ENCODE assay signal across 8 cellular contexts in genomic region chr13:113947321-113948033, GRCh38. TPM values are rescaled to one million over a fixed set of nuclear protein-coding genes. Genes with fewer than 3 reads are reported as not detected.
DNase-seq lines count a peak whose midpoint lies in the region; ATAC-seq and TF ChIP-seq lines count a peak whose summit lies in the region.

No MANE protein-coding gene starts in this region.

- peak overlapping the region in 3 of 4 donors; percentile 31 to 55 (median 42) for H3K27ac ChIP-seq in gastroesophageal sphincter
- H3K27ac ChIP-seq in naive thymus-derived CD4-positive, alpha-beta T cell (ENCODE audit: low read depth, low read length), result no peak overlapping the region

- peak in 3 of 4 experiments; percentile 86 to 87 (median 86) for TF ChIP-seq CTCF in gastroesophageal sphincter (IDR thresholded peaks at IDR 0.05)

- TF ChIP-seq EP300 in gastroesophageal sphincter (IDR thresholded peaks at IDR 0.05), result no peak

- peak; percentile 16 for DNase-seq in GF-D8 (lab: John Stamatoyannopoulos, UW)
- DNase-seq in SHP77 (lab: John Stamatoyannopoulos, UW), result peak; percentile 33 to 54
- peak; percentile 22 for DNase-seq in renal cortical epithelial cell (ENCODE audit: low read depth)
- DNase-seq in GM19240 (ENCODE audit: insufficient read length, low spot score), result no peak
- DNase-seq in AML-193 (lab: John Stamatoyannopoulos, UW), result no peak
- no peak for DNase-seq in naive thymus-derived CD4-positive, alpha-beta T cell

- H3K4me3 ChIP-seq in gastroesophageal sphincter, result no peak overlapping the region
- H3K4me3 ChIP-seq in naive thymus-derived CD4-positive, alpha-beta T cell (ENCODE audit: low read length), result no peak overlapping the region

- POLR2A ChIA-PET in naive thymus-derived CD4-positive, alpha-beta T cell (lab: Charles Lee), result interaction anchor here (0.6 kb wide), 1 partner anchor 176 kb away, joined by 3 read pairs; no protein-coding TSS in a partner anchor

- H3K9me3 Mint-ChIP-seq in naive thymus-derived CD4-positive, alpha-beta T cell, result peaks cover 0 to 2% (median 0%) of the 10 kb centered on the region in 11 donors

- intact Hi-C loops in naive thymus-derived CD4-positive, alpha-beta T cell (cut with micrococcal nuclease), result no loop called here

- H3K4me1 ChIP-seq in gastroesophageal sphincter, result peaks cover 0 to 32% (median 8%) of the 10 kb centered on the region in 3 donors
- no peaks in the 10 kb centered on the region for H3K4me1 ChIP-seq in naive thymus-derived CD4-positive, alpha-beta T cell (ENCODE audit: control insufficient read depth in 2 of 2, insufficient read depth in 2 of 2, low read length in 2 of 2)

- CTCF ChIA-PET in naive thymus-derived CD4-positive, alpha-beta T cell (lab: Charles Lee), result no interaction called here

- H3K36me3 ChIP-seq in gastroesophageal sphincter, result no peaks in the 10 kb centered on the region
- peaks cover 0 to 12% (median 0%) of the 10 kb centered on the region in 3 experiments for H3K36me3 ChIP-seq in naive thymus-derived CD4-positive, alpha-beta T cell (ENCODE audit: control insufficient read depth in 2 of 3, insufficient read depth in 3 of 3, low read length in 3 of 3)

- H3K9me3 ChIP-seq in gastroesophageal sphincter, result no peaks in the 10 kb centered on the region
- H3K9me3 ChIP-seq in naive thymus-derived CD4-positive, alpha-beta T cell (ENCODE audit: control insufficient read depth in 2 of 3, low read length in 3 of 3), result no peaks in the 10 kb centered on the region

- peak; percentile 52 for ATAC-seq in gastroesophageal sphincter
- no peak for ATAC-seq in GM21723 (IDR thresholded peaks at IDR 0.05; ENCODE audit: unreplicated experiment)
- no peak for ATAC-seq in naive thymus-derived CD4-positive, alpha-beta T cell

- peak overlapping the region in 2 of 9 donors; percentile 65 to 66 for H3K27ac Mint-ChIP-seq in naive thymus-derived CD4-positive, alpha-beta T cell

- peak overlapping the region in 1 of 10 donors; percentile 36 for H3K4me3 Mint-ChIP-seq in naive thymus-derived CD4-positive, alpha-beta T cell

- 47% methylated on average over 3 of the region's 17 CpGs; no CpG with 5 or more reads in 1 of the 2 donors for WGBS in gastroesophageal sphincter (ENCODE audit: low coverage in 1 of 2), 2 donors

- H3K27me3 Mint-ChIP-seq in naive thymus-derived CD4-positive, alpha-beta T cell, result no peaks in the 10 kb centered on the region

- H3K27me3 ChIP-seq in gastroesophageal sphincter, result no peaks in the 10 kb centered on the region
- no peaks in the 10 kb centered on the region for H3K27me3 ChIP-seq in naive thymus-derived CD4-positive, alpha-beta T cell (ENCODE audit: control insufficient read depth in 2 of 2, insufficient read depth in 2 of 2, low read length in 2 of 2)

- TF ChIP-seq POLR2A in gastroesophageal sphincter (IDR thresholded peaks at IDR 0.05), result no peak

- H3K36me3 Mint-ChIP-seq in naive thymus-derived CD4-positive, alpha-beta T cell, result peaks cover 0 to 7% (median 0%) of the 10 kb centered on the region in 5 donors

- peaks cover 3 to 21% (median 11%) of the 10 kb centered on the region in 7 donors for H3K4me1 Mint-ChIP-seq in naive thymus-derived CD4-positive, alpha-beta T cell

RNA-seq across cellular contexts. Expression of gene C13orf46, which starts 26.4 kb away (rescaled TPM):
- 1 to 10 TPM in 2 of 4 donors, under 1 TPM in 1, not detected in 1; 0.31 to 6.6 (median 5.9) TPM for total RNA-seq in gastroesophageal sphincter
- total RNA-seq in renal cortical epithelial cell, result 0.65 TPM in 1 of 2 replicates, not detected in the other
- 10 to 100 TPM in 4 of 5 experiments, 1 to 10 TPM in 1; 8.0 to 27.0 (median 19.1) TPM for total RNA-seq in naive thymus-derived CD4-positive, alpha-beta T cell
- 1 to 10 TPM; 1.3 to 1.4 TPM for polyA plus RNA-seq in naive thymus-derived CD4-positive, alpha-beta T cell

Comparison
In these comparisons a context has a peak if more than half of its experiments do, and no peak if none do; other contexts are left out.
1. DNase-seq: peak in GF-D8 (single experiment), SHP77 (2 of 2) and renal cortical epithelial cell (single experiment); none in GM19240 (single experiment), AML-193 (0 of 2) and naive thymus-derived CD4-positive, alpha-beta T cell (0 of 9).